In the genomic region with DNA sequence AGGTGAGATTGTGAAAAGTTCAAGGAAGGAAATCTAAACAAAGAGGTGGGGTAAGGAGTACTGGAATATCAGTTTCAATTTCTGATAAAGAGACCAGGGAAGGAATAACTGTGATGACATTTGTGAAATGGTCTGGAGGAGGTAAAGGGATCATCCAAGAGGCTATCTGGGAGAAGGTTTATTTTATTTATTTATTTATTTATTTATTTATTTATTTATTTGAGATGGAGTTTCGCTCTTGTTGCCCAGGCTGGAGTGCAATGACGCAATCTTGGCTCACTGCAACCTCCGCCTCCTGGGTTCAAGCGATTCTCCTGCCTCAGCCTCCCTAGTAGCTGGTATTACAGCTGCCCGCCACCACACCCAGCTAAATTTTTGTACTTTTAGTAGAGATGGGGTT, we compare ENCODE assay signal across 7 cellular contexts.
DNase-seq lines count a peak whose midpoint lies in the region; ATAC-seq, FAIRE-seq and TF ChIP-seq lines count a peak whose summit lies in the region.
"Not testable (repeated sequence)": the region's sequence is repeated elsewhere in the genome, so short reads cannot be mapped to it uniquely, and the experiment has no call there.

No MANE protein-coding gene starts in this region.

- not testable (repeated sequence) for H2AFZ ChIP-seq in PC-3 (ENCODE audit: low read length)
- 0 out of 2 replicates have a peak overlapping the region, but pooled peaks have one; percentile 16 for H2AFZ ChIP-seq in SK-N-SH (ENCODE audit: low read depth)

- H3K27me3 Mint-ChIP-seq in activated naive CD4-positive, alpha-beta T cell treated with anti-CD3 and anti-CD28 coated beads, Interleukin-2, amount 10 ng/mL, durations not matched to agents 7 days and 5 days = not testable (repeated sequence)

- DNase-seq in A549 (ENCODE audit: low read depth in 1 of 2, low spot score in 1 of 2); PC-3; SK-N-SH; activated naive CD4-positive, alpha-beta T cell treated with anti-CD3 and anti-CD28 coated beads, Interleukin-2, amount 10 ng/mL, durations not matched to agents 7 days and 5 days: not testable (repeated sequence)

- TF ChIP-seq CTCF in 22Rv1 (IDR thresholded peaks at IDR 0.05); A549 (IDR thresholded peaks at IDR 0.05); HEK293 (tag by site-specific recombination; IDR thresholded peaks at IDR 0.05); PC-3 (conservative IDR thresholded peaks at IDR 0.05; ENCODE audit: low read depth, low read length); SK-N-SH (IDR thresholded peaks at IDR 0.05); VCaP (conservative IDR thresholded peaks at IDR 0.05): not testable (repeated sequence)

- not testable (repeated sequence) for H3K79me2 ChIP-seq in PC-3 (ENCODE audit: low read length); SK-N-SH (ENCODE audit: insufficient read depth)

- WGBS in A549 (ENCODE audit: missing lambda C conversion rate) = 71% methylated on average over 5 of the region's 5 CpGs
- 37% methylated on average over 5 of the region's 5 CpGs for WGBS in SK-N-SH (ENCODE audit: low lambda C conversion rate)

- not testable (repeated sequence) for H4K20me1 ChIP-seq in PC-3 (ENCODE audit: low read length); SK-N-SH (ENCODE audit: insufficient read depth)

- not testable (repeated sequence) for ATAC-seq in A549, PC-3

- intact Hi-C loops in PC-3 (cut with micrococcal nuclease) = not testable (repeated sequence)

- H3K36me3 Mint-ChIP-seq in activated naive CD4-positive, alpha-beta T cell treated with anti-CD3 and anti-CD28 coated beads, Interleukin-2, amount 10 ng/mL, durations not matched to agents 7 days and 5 days = not testable (repeated sequence)

- H3K27ac ChIP-seq in 22Rv1 (peak overlapping the region; percentile 99), PC-3 (ENCODE audit: low read length) (peak overlapping the region; percentile 49), VCaP (peak overlapping the region; percentile 81)
- H3K27ac ChIP-seq in A549; HEK293 (ENCODE audit: extremely low read depth, low read depth, low read length); SK-N-SH (ENCODE audit: low read depth in 2 of 2, low read length in 1 of 2): not testable (repeated sequence)

- not testable (repeated sequence) for H3K4me3 ChIP-seq in A549; HEK293 (ENCODE audit: low read depth, low read length); PC-3 (ENCODE audit: low read length); SK-N-SH (ENCODE audit: low read depth in 2 of 2, low read length in 1 of 2)

- not testable (repeated sequence) for H3K4me3 Mint-ChIP-seq in activated naive CD4-positive, alpha-beta T cell treated with anti-CD3 and anti-CD28 coated beads, Interleukin-2, amount 10 ng/mL, durations not matched to agents 7 days and 5 days

- not testable (repeated sequence) for FAIRE-seq in A549 (lab: Jason Lieb, UNC)

- peak overlapping the region; percentile 2 for H3K27ac Mint-ChIP-seq in activated naive CD4-positive, alpha-beta T cell treated with anti-CD3 and anti-CD28 coated beads, Interleukin-2, amount 10 ng/mL, durations not matched to agents 7 days and 5 days

- not testable (repeated sequence) for H3K9me3 Mint-ChIP-seq in activated naive CD4-positive, alpha-beta T cell treated with anti-CD3 and anti-CD28 coated beads, Interleukin-2, amount 10 ng/mL, durations not matched to agents 7 days and 5 days

- not testable (repeated sequence) for TF ChIP-seq RAD21 in A549 (conservative IDR thresholded peaks at IDR 0.05 in 1 of 2, IDR thresholded peaks at IDR 0.05 in 1 of 2); SK-N-SH (IDR thresholded peaks at IDR 0.05; ENCODE audit: low read length)

- H3K27me3 ChIP-seq in PC-3 (ENCODE audit: low read length); SK-N-SH (ENCODE audit: insufficient read depth): not testable (repeated sequence)

- TF ChIP-seq POLR2A in A549 (IDR thresholded peaks at IDR 0.05; ENCODE audit: low read length) = not testable (repeated sequence)

- H3K4me1 ChIP-seq in A549; HEK293 (ENCODE audit: control insufficient read depth, insufficient read depth, low read length); PC-3 (ENCODE audit: insufficient read depth, low read length); SK-N-SH (ENCODE audit: control insufficient read depth in 1 of 2, insufficient read depth in 2 of 2, low read depth in 1 of 2, low read length in 1 of 2): not testable (repeated sequence)

- not testable (repeated sequence) for H3K9ac ChIP-seq in PC-3 (ENCODE audit: low read length); SK-N-SH

- H3K4me1 Mint-ChIP-seq in activated naive CD4-positive, alpha-beta T cell treated with anti-CD3 and anti-CD28 coated beads, Interleukin-2, amount 10 ng/mL, durations not matched to agents 7 days and 5 days = not testable (repeated sequence)

- H3K9me3 ChIP-seq in A549; HEK293 (ENCODE audit: control insufficient read depth, insufficient read depth, low read depth, low read length); PC-3 (ENCODE audit: low read length); SK-N-SH: not testable (repeated sequence)

- TF ChIP-seq EP300 in A549 (IDR thresholded peaks at IDR 0.05); SK-N-SH (IDR thresholded peaks at IDR 0.05; ENCODE audit: borderline replicate concordance in 1 of 2, low read depth in 1 of 2, low read length in 1 of 2): not testable (repeated sequence)

- not testable (repeated sequence) for H3K36me3 ChIP-seq in HEK293 (ENCODE audit: control insufficient read depth in 2 of 2, insufficient read depth in 1 of 2, low read length in 2 of 2); PC-3 (ENCODE audit: low read depth, low read length); SK-N-SH (replicated peaks in 1 of 2; ENCODE audit: control insufficient read depth in 1 of 2, insufficient read depth in 2 of 2, low read length in 1 of 2)

- H3K4me2 ChIP-seq in A549; PC-3 (ENCODE audit: low read length); SK-N-SH: not testable (repeated sequence)

- H3K9me2 ChIP-seq in PC-3 (replicated peaks; ENCODE audit: low read length); SK-N-SH: not testable (repeated sequence)

- CTCF ChIA-PET in A549 (lab: Yijun Ruan, JAX); HEK293 (lab: Yijun Ruan, JAX); PC-3 (lab: Charles Lee); SK-N-SH (lab: Yijun Ruan, JAX); activated naive CD4-positive, alpha-beta T cell treated with anti-CD3 and anti-CD28 coated beads, Interleukin-2, amount 10 ng/mL, durations not matched to agents 7 days and 5 days (lab: Charles Lee): not testable (repeated sequence)

- POLR2A ChIA-PET in A549 (lab: Yijun Ruan, JAX); HEK293 (lab: Yijun Ruan, JAX); PC-3 (lab: Charles Lee; ENCODE audit: unreplicated experiment); SK-N-SH (lab: Yijun Ruan, JAX): not testable (repeated sequence)

- BruUV-seq in PC-3 (replicated peaks; lab: Mats Ljungman, UMichigan) = not testable (repeated sequence)

- H3F3A ChIP-seq in PC-3 (ENCODE audit: low read length, unreplicated experiment); SK-N-SH (replicated peaks; ENCODE audit: insufficient read depth): not testable (repeated sequence)

TF ChIP-seq in A549, 52 proteins besides CTCF, POLR2A, EP300 and RAD21:
- TF ChIP-seq ZC3H11A (IDR thresholded peaks at IDR 0.05) = peak; percentile 43
TF ChIP-seq in A549: peak in this region for 1; not testable (repeated sequence) for 51.

TF ChIP-seq in HEK293, 187 proteins besides CTCF, POLR2A, EP300 and RAD21 (continues in another document):
- TF ChIP-seq, protein P1, sequence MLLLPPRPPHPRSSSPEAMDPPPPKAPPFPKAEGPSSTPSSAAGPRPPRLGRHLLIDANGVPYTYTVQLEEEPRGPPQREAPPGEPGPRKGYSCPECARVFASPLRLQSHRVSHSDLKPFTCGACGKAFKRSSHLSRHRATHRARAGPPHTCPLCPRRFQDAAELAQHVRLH (tag by site-specific recombination; IDR thresholded peaks at IDR 0.05) = 0 out of 2 replicates have a peak, but pooled peaks have one; percentile 18
- TF ChIP-seq ZNF202 (tag by site-specific recombination; IDR thresholded peaks at IDR 0.05; ENCODE audit: borderline replicate concordance) (peak; percentile 37; the same call in 1 of the 2 replicates), ZNF394 (tag by site-specific recombination; IDR thresholded peaks at IDR 0.05; ENCODE audit: borderline replicate concordance) (peak; percentile 83)
